36 cellular contexts compared by ENCODE assay signal in genomic region chr9:114123031-114123977, GRCh38. TPM values are rescaled to one million over a fixed set of nuclear protein-coding genes. Genes with fewer than 3 reads are reported as not detected.
"Had no signal": no experiment of that assay in that cellular context is flagged by ENCODE, and none has a peak within 500 bp of the region (broad histone marks: within the 10 kb centered on the region; RNA-seq: fewer than 3 reads in every experiment).

No MANE protein-coding gene starts in this region.

- H3K4me3 ChIP-seq: ascending aorta, lower lobe of right lung, upper lobe of left lung, vagina had no signal

- H3K36me3 Mint-ChIP-seq: activated CD8-positive, alpha-beta memory T cell treated with anti-CD3 and anti-CD28 coated beads, Interleukin-2, amount 10 ng/mL, durations not matched to agents 7 days and 5 days; activated naive CD8-positive, alpha-beta T cell treated with anti-CD3 and anti-CD28 coated beads, Interleukin-2, amount 10 ng/mL, durations not matched to agents 7 days and 5 days; brain; stimulated activated effector memory CD8-positive, alpha-beta T cell treated with anti-CD3 and anti-CD28 coated beads, Interleukin-12 subunit alpha, Interleukin-12 subunit beta, amount 100 ng/mL, for 72 hours had no signal

- H3K9me3 Mint-ChIP-seq: activated naive CD8-positive, alpha-beta T cell treated with anti-CD3 and anti-CD28 coated beads, Interleukin-2, amount 10 ng/mL, durations not matched to agents 7 days and 5 days; T-helper 2 cell treated with Interferon-gamma antibody and Interleukin-4, amounts not matched to agents 5 μg/mL and 100 μg/mL, for 36 hours had no signal

- DNase-seq: activated CD4-positive, alpha-beta T cell treated with anti-CD3 and anti-CD28 coated beads for 36 hours; activated CD4-positive, CD25-positive, alpha-beta regulatory T cell; activated CD8-positive, alpha-beta memory T cell treated with anti-CD3 and anti-CD28 coated beads, Interleukin-2, amount 10 ng/mL, durations not matched to agents 7 days and 5 days; activated CD8-positive, alpha-beta T cell treated with anti-CD3 and anti-CD28 coated beads, Interleukin-2, amount 10 ng/mL, durations not matched to agents 7 days and 5 days; activated naive CD4-positive, alpha-beta T cell treated with anti-CD3 and anti-CD28 coated beads for 36 hours; activated naive CD8-positive, alpha-beta T cell treated with anti-CD3 and anti-CD28 coated beads, Interleukin-2, amount 10 ng/mL, durations not matched to agents 7 days and 5 days; activated T-cell treated with anti-CD3 and anti-CD28 coated beads, Interleukin-2, amount 50 U/mL, for 48 hours; caudate nucleus; cortex of kidney; effector memory CD8-positive, alpha-beta T cell; foreskin fibroblast; head of caudate nucleus; hypothalamus; immature natural killer cell; lower lobe of right lung; mesenchymal stem cell; nephron progenitor cell; nucleus accumbens; right cardiac atrium; stimulated activated CD4-positive, alpha-beta T cell treated with anti-CD3 and anti-CD28 coated beads, Interleukin-12 subunit alpha, Interleukin-12 subunit beta, amount 100 ng/mL, for 4 hours; stimulated activated CD4-positive, alpha-beta T cell treated with anti-CD3 and anti-CD28 coated beads, Interleukin-4, amount 100 ng/mL, for 24 hours; T-helper 1 cell; upper lobe of left lung had no signal

- H3K36me3 ChIP-seq: ascending aorta, lower lobe of right lung, upper lobe of left lung, vagina had no signal

- H3K27me3 ChIP-seq: ascending aorta, upper lobe of left lung, vagina had no signal

- H3K9ac ChIP-seq: parathyroid adenoma had no signal

- H3K9me3 ChIP-seq: lower lobe of right lung, vagina had no signal

- H3K4me1 ChIP-seq: ascending aorta, parathyroid adenoma, vagina had no signal

- H2AFZ ChIP-seq: parathyroid adenoma had no signal

- H3K4me3 Mint-ChIP-seq: activated CD4-positive, alpha-beta T cell treated with anti-CD3 and anti-CD28 coated beads for 36 hours; activated CD8-positive, alpha-beta memory T cell treated with anti-CD3 and anti-CD28 coated beads, Interleukin-2, amount 10 ng/mL, durations not matched to agents 7 days and 5 days; activated CD8-positive, alpha-beta T cell treated with anti-CD3 and anti-CD28 coated beads, Interleukin-2, amount 10 ng/mL, durations not matched to agents 7 days and 5 days; activated naive CD4-positive, alpha-beta T cell treated with anti-CD3 and anti-CD28 coated beads for 36 hours; activated naive CD8-positive, alpha-beta T cell treated with anti-CD3 and anti-CD28 coated beads, Interleukin-2, amount 10 ng/mL, durations not matched to agents 7 days and 5 days; brain; effector memory CD8-positive, alpha-beta T cell; immature natural killer cell; stimulated activated effector memory CD8-positive, alpha-beta T cell treated with anti-CD3 and anti-CD28 coated beads, Interleukin-12 subunit alpha, Interleukin-12 subunit beta, amount 100 ng/mL, for 72 hours; stimulated activated naive CD8-positive, alpha-beta T cell treated with anti-CD3 and anti-CD28 coated beads, Interleukin-15, Interleukin-2, amounts not matched to agents 100 ng/mL and 50 ng/mL, for 24 hours; T-helper 2 cell treated with Interferon-gamma antibody and Interleukin-4, amounts not matched to agents 5 μg/mL and 100 μg/mL, for 36 hours had no signal

- H3K27ac ChIP-seq: ascending aorta, lower lobe of right lung, parathyroid adenoma, upper lobe of left lung, vagina had no signal

- H3K4me1 Mint-ChIP-seq: activated CD4-positive, alpha-beta T cell treated with anti-CD3 and anti-CD28 coated beads for 36 hours; activated CD8-positive, alpha-beta memory T cell treated with anti-CD3 and anti-CD28 coated beads, Interleukin-2, amount 10 ng/mL, durations not matched to agents 7 days and 5 days; immature natural killer cell; stimulated activated effector memory CD8-positive, alpha-beta T cell treated with anti-CD3 and anti-CD28 coated beads, Interleukin-12 subunit alpha, Interleukin-12 subunit beta, amount 100 ng/mL, for 72 hours had no signal

- H3K27ac Mint-ChIP-seq: activated CD4-positive, alpha-beta T cell treated with anti-CD3 and anti-CD28 coated beads for 36 hours; activated CD8-positive, alpha-beta memory T cell treated with anti-CD3 and anti-CD28 coated beads, Interleukin-2, amount 10 ng/mL, durations not matched to agents 7 days and 5 days; activated CD8-positive, alpha-beta T cell treated with anti-CD3 and anti-CD28 coated beads, Interleukin-2, amount 10 ng/mL, durations not matched to agents 7 days and 5 days; activated naive CD4-positive, alpha-beta T cell treated with anti-CD3 and anti-CD28 coated beads for 36 hours; activated naive CD8-positive, alpha-beta T cell treated with anti-CD3 and anti-CD28 coated beads, Interleukin-2, amount 10 ng/mL, durations not matched to agents 7 days and 5 days; effector memory CD8-positive, alpha-beta T cell; immature natural killer cell; stimulated activated effector memory CD8-positive, alpha-beta T cell treated with anti-CD3 and anti-CD28 coated beads, Interleukin-12 subunit alpha, Interleukin-12 subunit beta, amount 100 ng/mL, for 72 hours; stimulated activated naive CD8-positive, alpha-beta T cell treated with anti-CD3 and anti-CD28 coated beads, Interleukin-15, Interleukin-2, amounts not matched to agents 100 ng/mL and 50 ng/mL, for 24 hours; T-helper 2 cell treated with Interferon-gamma antibody and Interleukin-4, amounts not matched to agents 5 μg/mL and 100 μg/mL, for 36 hours had no signal

RNA-seq across cellular contexts. Expression of gene KIF12, which starts 24.2 kb away (rescaled TPM):
- total RNA-seq: activated CD4-positive, alpha-beta T cell treated with anti-CD3 and anti-CD28 coated beads for 36 hours; activated CD8-positive, alpha-beta memory T cell treated with anti-CD3 and anti-CD28 coated beads, Interleukin-2, amount 10 ng/mL, durations not matched to agents 7 days and 5 days; activated CD8-positive, alpha-beta T cell treated with anti-CD3 and anti-CD28 coated beads, Interleukin-2, amount 10 ng/mL, durations not matched to agents 7 days and 5 days; activated naive CD4-positive, alpha-beta T cell treated with anti-CD3 and anti-CD28 coated beads for 36 hours; activated naive CD8-positive, alpha-beta T cell treated with anti-CD3 and anti-CD28 coated beads, Interleukin-2, amount 10 ng/mL, durations not matched to agents 7 days and 5 days; ascending aorta; mononuclear cell; skeletal muscle tissue; subcutaneous adipose tissue; vagina had no signal
- polyA plus RNA-seq: immature natural killer cell had no signal

RNA-seq across cellular contexts. Expression of gene COL27A1, which starts 32.0 kb away (rescaled TPM):
- polyA plus RNA-seq: immature natural killer cell had no signal

RNA-seq across cellular contexts. Expression of gene AMBP, which starts 45.2 kb away (rescaled TPM):
- total RNA-seq: activated CD4-positive, alpha-beta T cell treated with anti-CD3 and anti-CD28 coated beads for 36 hours; activated CD8-positive, alpha-beta memory T cell treated with anti-CD3 and anti-CD28 coated beads, Interleukin-2, amount 10 ng/mL, durations not matched to agents 7 days and 5 days; activated CD8-positive, alpha-beta T cell treated with anti-CD3 and anti-CD28 coated beads, Interleukin-2, amount 10 ng/mL, durations not matched to agents 7 days and 5 days; activated naive CD4-positive, alpha-beta T cell treated with anti-CD3 and anti-CD28 coated beads for 36 hours; activated naive CD8-positive, alpha-beta T cell treated with anti-CD3 and anti-CD28 coated beads, Interleukin-2, amount 10 ng/mL, durations not matched to agents 7 days and 5 days; chondrocyte; endothelial cell of umbilical vein; kidney epithelial cell; mononuclear cell; subcutaneous adipose tissue; vagina had no signal
- polyA plus RNA-seq: endothelial cell of umbilical vein, immature natural killer cell had no signal
